ENCODE assay signal across 25 cellular contexts in genomic region chr7:116293139-116293538, GRCh38.
DNase-seq lines count a peak whose midpoint lies in the region; ATAC-seq and TF ChIP-seq lines count a peak whose summit lies in the region.
"Had no signal": no experiment of that assay in that cellular context is flagged by ENCODE, and none has a peak within 500 bp of the region (broad histone marks: within the 10 kb centered on the region; RNA-seq: fewer than 3 reads in every experiment).

No MANE protein-coding gene starts in this region.

- no peaks in the 10 kb centered on the region for H3F3A ChIP-seq in Loucy (ENCODE audit: low read depth)

- peaks cover 1% of the 10 kb centered on the region for H3K4me1 Mint-ChIP-seq in neural crest cell
- H3K4me1 Mint-ChIP-seq in CD4-positive, alpha-beta T cell (ENCODE audit: low read depth): no peaks in the 10 kb centered on the region
- H3K4me1 Mint-ChIP-seq: activated CD4-positive, alpha-beta memory T cell treated with anti-CD3 and anti-CD28 coated beads, Interleukin-2, amount 10 ng/mL, durations not matched to agents 7 days and 5 days; naive B cell had no signal

- TF ChIP-seq CTCF in GM12864 (IDR thresholded peaks at IDR 0.05; ENCODE audit: low read depth, low read length, missing control alignments) (peak; percentile 13), Loucy (conservative IDR thresholded peaks at IDR 0.05; ENCODE audit: low read length) (peak; percentile 34; the same call in 1 of the 2 replicates), brain microvascular endothelial cell (IDR thresholded peaks at IDR 0.05; ENCODE audit: low read depth, low read length, missing control alignments) (peak; percentile 39), neural crest cell (conservative IDR thresholded peaks at IDR 0.05) (peak; percentile 52)
- no peak for TF ChIP-seq CTCF in CD4-positive, alpha-beta T cell (IDR thresholded peaks at IDR 0.05)

- intact Hi-C loops in CD4-positive, alpha-beta T cell (cut with DNase I, micrococcal nuclease): no loop called here

- in situ Hi-C loops in brain microvascular endothelial cell (cut with HindIII; ENCODE audit: low pct_ligation_motif_present, low sequenced_read_pairs): no loop called here

- H3K36me3 ChIP-seq in Loucy (ENCODE audit: insufficient read depth, low read length) (no peaks in the 10 kb centered on the region), brain microvascular endothelial cell (replicated peaks) (peaks cover 2% of the 10 kb centered on the region)
- H3K36me3 ChIP-seq: gastrocnemius medialis, pancreas, sigmoid colon, WERI-Rb-1 had no signal

- no peaks in the 10 kb centered on the region for H3K79me2 ChIP-seq in Loucy (ENCODE audit: insufficient read depth, low read length)

- H3K4me3 Mint-ChIP-seq in neural crest cell: no peak overlapping the region
- no peak overlapping the region for H3K4me3 Mint-ChIP-seq in CD4-positive, alpha-beta T cell
- H3K4me3 Mint-ChIP-seq: activated CD4-positive, alpha-beta memory T cell treated with anti-CD3 and anti-CD28 coated beads, Interleukin-2, amount 10 ng/mL, durations not matched to agents 7 days and 5 days; activated naive CD4-positive, alpha-beta T cell treated with anti-CD3 and anti-CD28 coated beads for 36 hours; activated T-cell treated with anti-CD3 and anti-CD28 coated beads, Interleukin-2, amount 50 U/mL, for 24 hours; naive B cell had no signal

- no peak overlapping the region for H3K27ac ChIP-seq in brain microvascular endothelial cell
- no peak overlapping the region for H3K27ac ChIP-seq in CD4-positive, alpha-beta T cell (ENCODE audit: low read depth, low read length)
- H3K27ac ChIP-seq: gastrocnemius medialis, pancreas, sigmoid colon, tibial nerve, WERI-Rb-1 had no signal

- peaks cover 13% of the 10 kb centered on the region for H3K36me3 Mint-ChIP-seq in neural crest cell (ENCODE audit: low read depth)
- no peaks in the 10 kb centered on the region for H3K36me3 Mint-ChIP-seq in CD4-positive, alpha-beta T cell (ENCODE audit: low read depth)

- H3K9me3 ChIP-seq in Loucy (ENCODE audit: insufficient read depth, low read depth, low read length): peaks cover 5% of the 10 kb centered on the region; the same call in 1 of the 2 replicates
- H3K9me3 ChIP-seq in CD4-positive, alpha-beta T cell (ENCODE audit: control insufficient read depth, low read length): no peaks in the 10 kb centered on the region
- H3K9me3 ChIP-seq: pancreas, sigmoid colon had no signal

- H3K4me1 ChIP-seq in Loucy (ENCODE audit: insufficient read depth, low read length, poor library complexity, severe bottlenecking): no peaks in the 10 kb centered on the region
- H3K4me1 ChIP-seq: gastrocnemius medialis, pancreas, tibial nerve had no signal

- no peak overlapping the region for H2AFZ ChIP-seq in Loucy (ENCODE audit: low read length)

- H3K4me2 ChIP-seq in Loucy (ENCODE audit: low read depth, low read length, poor library complexity, severe bottlenecking): no peak overlapping the region

- DNase-seq in GM12864 (ENCODE audit: low read depth) (no peak), brain microvascular endothelial cell (no peak), neural crest cell (ENCODE audit: low read depth, low spot score) (no peak), DMS79 (lab: John Stamatoyannopoulos, UW) (no peak)
- DNase-seq in activated effector memory CD4-positive, alpha-beta T cell treated with Interleukin-2 at 50 U/mL for 16 hours: no peak
- DNase-seq in CD4-positive, alpha-beta T cell: no peak
- DNase-seq: activated CD4-positive, alpha-beta memory T cell treated with anti-CD3 and anti-CD28 coated beads, Interleukin-2, amount 10 ng/mL, durations not matched to agents 7 days and 5 days; activated naive CD4-positive, alpha-beta T cell treated with anti-CD3 and anti-CD28 coated beads for 36 hours; activated T-cell treated with anti-CD3 and anti-CD28 coated beads, Interleukin-2, amount 50 U/mL, for 24 hours; aorta; gastrocnemius medialis; KG1; kidney; mammary epithelial cell; naive B cell; NCI-H524; pancreas; SHP77 treated with DMSO at 0.1 percent for 48 hours; sigmoid colon; stimulated activated naive CD4-positive, alpha-beta T cell treated with Interleukin-2 at 50 U/mL for 16 hours; T-helper 2 cell; WERI-Rb-1 had no signal

- no peaks in the 10 kb centered on the region for H3K27me3 Mint-ChIP-seq in neural crest cell (ENCODE audit: low read depth)
- peaks cover 49% of the 10 kb centered on the region for H3K27me3 Mint-ChIP-seq in CD4-positive, alpha-beta T cell

- peaks cover 14% of the 10 kb centered on the region for H3K9me3 Mint-ChIP-seq in neural crest cell
- peaks cover 9% of the 10 kb centered on the region for H3K9me3 Mint-ChIP-seq in CD4-positive, alpha-beta T cell
- H3K9me3 Mint-ChIP-seq: activated CD4-positive, alpha-beta memory T cell treated with anti-CD3 and anti-CD28 coated beads, Interleukin-2, amount 10 ng/mL, durations not matched to agents 7 days and 5 days; activated T-cell treated with anti-CD3 and anti-CD28 coated beads, Interleukin-2, amount 50 U/mL, for 24 hours had no signal

- H3K9me2 ChIP-seq in Loucy (replicated peaks; ENCODE audit: low read depth, low read length): no peaks in the 10 kb centered on the region

- no peak overlapping the region for H3K9ac ChIP-seq in Loucy (ENCODE audit: low read depth, low read length, poor library complexity, severe bottlenecking)

- POLR2A ChIA-PET in CD4-positive, alpha-beta T cell (lab: Charles Lee): no interaction called here

- H3K4me3 ChIP-seq in GM12864 (ENCODE audit: low read depth, low read length) (no peak overlapping the region), Loucy (ENCODE audit: low read length, poor library complexity, severe bottlenecking) (no peak overlapping the region), brain microvascular endothelial cell (ENCODE audit: low read depth, low read length) (no peak overlapping the region)
- H3K4me3 ChIP-seq: gastrocnemius medialis, pancreas, sigmoid colon, tibial nerve had no signal

- no peak for ATAC-seq in GM18520 (IDR thresholded peaks at IDR 0.05; ENCODE audit: unreplicated experiment)
- no peak for ATAC-seq in CD4-positive, alpha-beta T cell (ENCODE audit: poor library complexity)
- ATAC-seq: gastrocnemius medialis, pancreas had no signal

- H3K27me3 ChIP-seq in Loucy (ENCODE audit: insufficient read depth, low read length, poor library complexity, severe bottlenecking): no peaks in the 10 kb centered on the region
- H3K27me3 ChIP-seq in brain microvascular endothelial cell (replicated peaks): no peaks in the 10 kb centered on the region
- peaks cover 14% of the 10 kb centered on the region for H3K27me3 ChIP-seq in CD4-positive, alpha-beta T cell (ENCODE audit: control insufficient read depth, insufficient read depth, low read length)
- H3K27me3 ChIP-seq: gastrocnemius medialis, pancreas, sigmoid colon, tibial nerve had no signal

- CTCF ChIA-PET in CD4-positive, alpha-beta T cell (lab: Charles Lee): no interaction called here

- no peak overlapping the region for H3K27ac Mint-ChIP-seq in neural crest cell (ENCODE audit: unreplicated experiment)
- H3K27ac Mint-ChIP-seq in CD4-positive, alpha-beta T cell: no peak overlapping the region
- H3K27ac Mint-ChIP-seq: activated CD4-positive, alpha-beta memory T cell treated with anti-CD3 and anti-CD28 coated beads, Interleukin-2, amount 10 ng/mL, durations not matched to agents 7 days and 5 days; activated naive CD4-positive, alpha-beta T cell treated with anti-CD3 and anti-CD28 coated beads for 36 hours; activated T-cell treated with anti-CD3 and anti-CD28 coated beads, Interleukin-2, amount 50 U/mL, for 24 hours; naive B cell had no signal

- H4K20me1 ChIP-seq in Loucy (ENCODE audit: insufficient read depth, low read length, poor library complexity, severe bottlenecking): no peaks in the 10 kb centered on the region
